32 cellular contexts compared by ENCODE assay signal in genomic region chr2:177747384-177747783, GRCh38.
"Had no signal": no experiment of that assay in that cellular context is flagged by ENCODE, and none has a peak within 500 bp of the region (broad histone marks: within the 10 kb centered on the region; RNA-seq: fewer than 3 reads in every experiment).

No MANE protein-coding gene starts in this region.

- H3K27me3 Mint-ChIP-seq: activated CD4-positive, alpha-beta T cell treated with anti-CD3 and anti-CD28 coated beads for 36 hours; activated T-cell treated with anti-CD3 and anti-CD28 coated beads, Interleukin-2, amount 50 U/mL, for 24 hours had no signal

- H3K36me3 ChIP-seq: ascending aorta, breast epithelium, cardiac muscle cell, colonic mucosa, esophagus muscularis mucosa, gastrocnemius medialis, heart left ventricle had no signal

- H3K9me3 Mint-ChIP-seq: activated CD4-positive, alpha-beta memory T cell treated with anti-CD3 and anti-CD28 coated beads for 36 hours; activated CD4-positive, alpha-beta T cell treated with anti-CD3 and anti-CD28 coated beads, Interleukin-2, amount 10 ng/mL, durations not matched to agents 24 days and 14 days; activated naive CD4-positive, alpha-beta T cell treated with anti-CD3 and anti-CD28 coated beads, Interleukin-2, amount 10 ng/mL, durations not matched to agents 7 days and 5 days; activated naive CD4-positive, alpha-beta T cell treated with anti-CD3 and anti-CD28 coated beads, Interleukin-2, amount 50 U/mL, for 72 hours; activated naive CD8-positive, alpha-beta T cell treated with anti-CD3 and anti-CD28 coated beads, Interleukin-2, amount 10 ng/mL, durations not matched to agents 7 days and 5 days; activated T-cell treated with anti-CD3 and anti-CD28 coated beads, Interleukin-2, amount 50 U/mL, for 24 hours; activated T-cell treated with anti-CD3 and anti-CD28 coated beads, Interleukin-2, amount 50 U/mL, for 72 hours; T-helper 2 cell treated with Interferon-gamma antibody and Interleukin-4, amounts not matched to agents 5 μg/mL and 100 μg/mL, for 36 hours had no signal

- ATAC-seq: activated CD4-positive, alpha-beta T cell treated with anti-CD3 and anti-CD28 coated beads for 36 hours; activated CD8-positive, alpha-beta memory T cell treated with anti-CD3 and anti-CD28 coated beads, Interleukin-2, amount 10 ng/mL, durations not matched to agents 7 days and 5 days; activated CD8-positive, alpha-beta T cell treated with anti-CD3 and anti-CD28 coated beads, Interleukin-2, amount 10 ng/mL, durations not matched to agents 7 days and 5 days; activated naive CD4-positive, alpha-beta T cell treated with anti-CD3 and anti-CD28 coated beads, Interleukin-2, amount 50 U/mL, for 72 hours; activated T-cell treated with anti-CD3 and anti-CD28 coated beads, Interleukin-2, amount 50 U/mL, for 72 hours; foreskin keratinocyte; gastrocnemius medialis; heart left ventricle; T-helper 17 cell had no signal

- H3K4me1 Mint-ChIP-seq: activated CD4-positive, alpha-beta T cell treated with anti-CD3 and anti-CD28 coated beads for 36 hours; activated CD4-positive, alpha-beta T cell treated with anti-CD3 and anti-CD28 coated beads, Interleukin-2, amount 10 ng/mL, durations not matched to agents 24 days and 14 days; activated CD8-positive, alpha-beta memory T cell treated with anti-CD3 and anti-CD28 coated beads, Interleukin-2, amount 10 ng/mL, durations not matched to agents 7 days and 5 days; activated naive CD4-positive, alpha-beta T cell treated with anti-CD3 and anti-CD28 coated beads, Interleukin-2, amount 10 ng/mL, durations not matched to agents 7 days and 5 days; T-helper 17 cell had no signal

- FAIRE-seq: endometrium had no signal

- H3K36me3 Mint-ChIP-seq: activated CD4-positive, alpha-beta memory T cell treated with anti-CD3 and anti-CD28 coated beads for 36 hours; activated CD8-positive, alpha-beta memory T cell treated with anti-CD3 and anti-CD28 coated beads, Interleukin-2, amount 10 ng/mL, durations not matched to agents 7 days and 5 days; activated naive CD4-positive, alpha-beta T cell treated with anti-CD3 and anti-CD28 coated beads, Interleukin-2, amount 10 ng/mL, durations not matched to agents 7 days and 5 days; activated naive CD4-positive, alpha-beta T cell treated with anti-CD3 and anti-CD28 coated beads, Interleukin-2, amount 50 U/mL, for 72 hours; activated naive CD8-positive, alpha-beta T cell treated with anti-CD3 and anti-CD28 coated beads, Interleukin-2, amount 10 ng/mL, durations not matched to agents 7 days and 5 days; brain had no signal

- DNase-seq: activated CD4-positive, alpha-beta memory T cell treated with anti-CD3 and anti-CD28 coated beads for 36 hours; activated CD4-positive, alpha-beta T cell treated with anti-CD3 and anti-CD28 coated beads for 36 hours; activated CD4-positive, alpha-beta T cell treated with anti-CD3 and anti-CD28 coated beads, Interleukin-2, amount 10 ng/mL, durations not matched to agents 24 days and 14 days; activated CD4-positive, CD25-positive, alpha-beta regulatory T cell; activated CD4-positive, CD25-positive, alpha-beta regulatory T cell treated with anti-CD3 and anti-CD28 coated beads, Interleukin-2, amount 50 U/mL, for 72 hours; activated CD8-positive, alpha-beta memory T cell treated with anti-CD3 and anti-CD28 coated beads, Interleukin-2, amount 10 ng/mL, durations not matched to agents 7 days and 5 days; activated CD8-positive, alpha-beta memory T cell treated with anti-CD3 and anti-CD28 coated beads, Interleukin-2, amount 50 U/mL, for 48 hours; activated gamma-delta T cell; activated naive CD4-positive, alpha-beta T cell; activated naive CD4-positive, alpha-beta T cell treated with anti-CD3 and anti-CD28 coated beads, Interleukin-2, amount 10 ng/mL, durations not matched to agents 7 days and 5 days; activated naive CD8-positive, alpha-beta T cell treated with anti-CD3 and anti-CD28 coated beads, Interleukin-2, amount 10 ng/mL, durations not matched to agents 7 days and 5 days; activated T-cell treated with anti-CD3 and anti-CD28 coated beads for 4 hours; activated T-cell treated with anti-CD3 and anti-CD28 coated beads, Interleukin-2, amount 50 U/mL, for 24 hours; activated T-cell treated with anti-CD3 and anti-CD28 coated beads, Interleukin-2, amount 50 U/mL, for 72 hours; central memory CD4-positive, alpha-beta T cell; cerebellar nuclear complex; colonic mucosa; effector CD8-positive, alpha-beta T cell; foreskin keratinocyte; gastrocnemius medialis; glutamatergic neuron; heart left ventricle; T-helper 17 cell had no signal

- H3K27me3 ChIP-seq: ascending aorta, breast epithelium, cardiac muscle cell, colonic mucosa, esophagus muscularis mucosa, gastrocnemius medialis, heart left ventricle had no signal

- H3K4me3 Mint-ChIP-seq: activated CD4-positive, alpha-beta memory T cell treated with anti-CD3 and anti-CD28 coated beads for 36 hours; activated CD4-positive, alpha-beta T cell treated with anti-CD3 and anti-CD28 coated beads for 36 hours; activated CD4-positive, alpha-beta T cell treated with anti-CD3 and anti-CD28 coated beads, Interleukin-2, amount 10 ng/mL, durations not matched to agents 24 days and 14 days; activated CD8-positive, alpha-beta memory T cell treated with anti-CD3 and anti-CD28 coated beads, Interleukin-2, amount 10 ng/mL, durations not matched to agents 7 days and 5 days; activated CD8-positive, alpha-beta T cell treated with anti-CD3 and anti-CD28 coated beads, Interleukin-2, amount 10 ng/mL, durations not matched to agents 7 days and 5 days; activated naive CD4-positive, alpha-beta T cell treated with anti-CD3 and anti-CD28 coated beads, Interleukin-2, amount 10 ng/mL, durations not matched to agents 7 days and 5 days; activated naive CD8-positive, alpha-beta T cell treated with anti-CD3 and anti-CD28 coated beads, Interleukin-2, amount 10 ng/mL, durations not matched to agents 7 days and 5 days; activated T-cell treated with anti-CD3 and anti-CD28 coated beads, Interleukin-2, amount 50 U/mL, for 24 hours; activated T-cell treated with anti-CD3 and anti-CD28 coated beads, Interleukin-2, amount 50 U/mL, for 72 hours; brain; T-helper 17 cell; T-helper 2 cell treated with Interferon-gamma antibody and Interleukin-4, amounts not matched to agents 5 μg/mL and 100 μg/mL, for 36 hours had no signal

- H3K4me3 ChIP-seq: ascending aorta, breast epithelium, cardiac muscle cell, colonic mucosa, esophagus muscularis mucosa, gastrocnemius medialis, heart left ventricle had no signal

- H3K27ac Mint-ChIP-seq: activated CD4-positive, alpha-beta memory T cell treated with anti-CD3 and anti-CD28 coated beads for 36 hours; activated CD4-positive, alpha-beta T cell treated with anti-CD3 and anti-CD28 coated beads for 36 hours; activated CD4-positive, alpha-beta T cell treated with anti-CD3 and anti-CD28 coated beads, Interleukin-2, amount 10 ng/mL, durations not matched to agents 24 days and 14 days; activated CD8-positive, alpha-beta memory T cell treated with anti-CD3 and anti-CD28 coated beads, Interleukin-2, amount 10 ng/mL, durations not matched to agents 7 days and 5 days; activated CD8-positive, alpha-beta T cell treated with anti-CD3 and anti-CD28 coated beads, Interleukin-2, amount 10 ng/mL, durations not matched to agents 7 days and 5 days; activated naive CD4-positive, alpha-beta T cell treated with anti-CD3 and anti-CD28 coated beads, Interleukin-2, amount 10 ng/mL, durations not matched to agents 7 days and 5 days; activated naive CD4-positive, alpha-beta T cell treated with anti-CD3 and anti-CD28 coated beads, Interleukin-2, amount 50 U/mL, for 72 hours; activated naive CD8-positive, alpha-beta T cell treated with anti-CD3 and anti-CD28 coated beads, Interleukin-2, amount 10 ng/mL, durations not matched to agents 7 days and 5 days; activated T-cell treated with anti-CD3 and anti-CD28 coated beads, Interleukin-2, amount 50 U/mL, for 24 hours; activated T-cell treated with anti-CD3 and anti-CD28 coated beads, Interleukin-2, amount 50 U/mL, for 72 hours; brain; T-helper 17 cell; T-helper 2 cell treated with Interferon-gamma antibody and Interleukin-4, amounts not matched to agents 5 μg/mL and 100 μg/mL, for 36 hours had no signal

- H3K9me3 ChIP-seq: ascending aorta, breast epithelium, colonic mucosa, esophagus muscularis mucosa, gastrocnemius medialis had no signal

- H3K4me1 ChIP-seq: ascending aorta, breast epithelium, colonic mucosa, foreskin keratinocyte, gastrocnemius medialis had no signal

- H3K27ac ChIP-seq: ascending aorta, breast epithelium, cardiac muscle cell, colonic mucosa, esophagus muscularis mucosa, foreskin keratinocyte, gastrocnemius medialis had no signal
